8 cellular contexts compared by ENCODE assay signal in genomic region chr4:9691221-9692065, GRCh38.
DNase-seq lines count a peak whose midpoint lies in the region; ATAC-seq and TF ChIP-seq lines count a peak whose summit lies in the region.

No MANE protein-coding gene starts in this region.

- H3K9me3 ChIP-seq in endodermal cell (ENCODE audit: control insufficient read depth, low read length), result no peaks in the 10 kb centered on the region

- no peaks in the 10 kb centered on the region for H3K36me3 Mint-ChIP-seq in endodermal cell (ENCODE audit: low read depth)

- no peak overlapping the region for H3K27ac ChIP-seq in endodermal cell (ENCODE audit: low read depth, low read length)
- peak overlapping the region; percentile 23 for H3K27ac ChIP-seq in mesendoderm (ENCODE audit: low read depth, low read length)

- no peaks in the 10 kb centered on the region for H3K27me3 Mint-ChIP-seq in endodermal cell (ENCODE audit: insufficient read depth)

- H3K9me3 Mint-ChIP-seq in endodermal cell, result no peaks in the 10 kb centered on the region

- H3K4me1 Mint-ChIP-seq in endodermal cell, result peaks cover 14% of the 10 kb centered on the region

- H4K8ac ChIP-seq in mesendoderm (ENCODE audit: low read depth, low read length), result peak overlapping the region; percentile 28

- 1 to 4% methylated on average over 28 to 57 of the region's 57 CpGs for WGBS in endodermal cell (ENCODE audit: insufficient coverage in 1 of 2, insufficient read length in 1 of 2), 2 experiments
- WGBS in mesendoderm (ENCODE audit: extremely low coverage, insufficient coverage, low lambda C conversion rate), result no CpG with 5 or more reads among the region's 57 CpGs

- DNase-seq in AG10803 (ENCODE audit: low read depth) (peak; percentile 80), NCI-H774 (lab: John Stamatoyannopoulos, UW) (peak; percentile 92), endodermal cell (peak; percentile 100), mesendoderm (peak; percentile 98)
- DNase-seq in activated CD8-positive, alpha-beta memory T cell treated with anti-CD3 and anti-CD28 coated beads, Interleukin-2, amount 50 U/mL, for 1 hour (ENCODE audit: extremely low read depth), result peak; percentile 70
- DNase-seq in stimulated activated CD8-positive, alpha-beta memory T cell treated with anti-CD3 and anti-CD28 coated beads, Interleukin-12 subunit alpha, Interleukin-12 subunit beta, amount 100 ng/mL, for 1 hour (ENCODE audit: low read depth), result peak; percentile 72

- H3K4me3 ChIP-seq in AG10803 (ENCODE audit: low read length), result peak overlapping the region; percentile 59
- peak overlapping the region; percentile 77 for H3K4me3 ChIP-seq in endodermal cell (ENCODE audit: low read length)
- H3K4me3 ChIP-seq in mesendoderm (ENCODE audit: low read length), result peak overlapping the region; percentile 4

- H3K79me2 ChIP-seq in mesendoderm (ENCODE audit: control insufficient read depth, insufficient read depth, low read length), result no peaks in the 10 kb centered on the region

- H2BK5ac ChIP-seq in mesendoderm (ENCODE audit: low read length), result no peak overlapping the region

- H3K56ac ChIP-seq in mesendoderm (ENCODE audit: low read length), result peak overlapping the region; percentile 81

- peak overlapping the region; percentile 89 for H3K27ac Mint-ChIP-seq in endodermal cell

- H3K4me1 ChIP-seq in endodermal cell (ENCODE audit: control insufficient read depth, insufficient read depth, low read length) (no peaks in the 10 kb centered on the region), mesendoderm (ENCODE audit: control insufficient read depth, low read depth, low read length) (no peaks in the 10 kb centered on the region)

- no peak overlapping the region for H3K18ac ChIP-seq in mesendoderm (ENCODE audit: low read length)

- H3K36me3 ChIP-seq in endodermal cell (ENCODE audit: control insufficient read depth, insufficient read depth, low read length) (no peaks in the 10 kb centered on the region), mesendoderm (ENCODE audit: control insufficient read depth, insufficient read depth, low read length) (no peaks in the 10 kb centered on the region)

- peak overlapping the region; percentile 27 for H3K4me2 ChIP-seq in mesendoderm (ENCODE audit: low read length)

- H2BK15ac ChIP-seq in mesendoderm (replicated peaks; ENCODE audit: low read depth), result no peak overlapping the region

- TF ChIP-seq CTCF in AG10803 (conservative IDR thresholded peaks at IDR 0.05; ENCODE audit: low read length), result no peak
- no peak for TF ChIP-seq CTCF in endodermal cell (conservative IDR thresholded peaks at IDR 0.05)

- H3K9ac ChIP-seq in endodermal cell (ENCODE audit: extremely low read depth, low read length, poor library complexity, severe bottlenecking) (no peak overlapping the region), mesendoderm (ENCODE audit: low read length) (peak overlapping the region; percentile 60)

- peak overlapping the region; percentile 71 for H3K4me3 Mint-ChIP-seq in endodermal cell

- no peak overlapping the region for H2BK120ac ChIP-seq in mesendoderm (ENCODE audit: low read depth, low read length)

- no peak overlapping the region for H3K4ac ChIP-seq in mesendoderm (ENCODE audit: low read depth, low read length)

- ATAC-seq in GM19324 (IDR thresholded peaks at IDR 0.05; ENCODE audit: low FRiP score, unreplicated experiment) (peak; percentile 100), HG03457 (IDR thresholded peaks at IDR 0.05; ENCODE audit: unreplicated experiment) (peak; percentile 100)

- H2AK5ac ChIP-seq in mesendoderm (ENCODE audit: low read length), result no peak overlapping the region

- H3K27me3 ChIP-seq in endodermal cell (ENCODE audit: control insufficient read depth, insufficient read depth, low read length, poor library complexity, severe bottlenecking) (no peaks in the 10 kb centered on the region), mesendoderm (ENCODE audit: insufficient read depth, low read length, poor library complexity) (no peaks in the 10 kb centered on the region)

- H3K23ac ChIP-seq in mesendoderm (ENCODE audit: low read length), result no peak overlapping the region

- no peak overlapping the region for H4K5ac ChIP-seq in mesendoderm (ENCODE audit: low read length)

- no peaks in the 10 kb centered on the region for H3K79me1 ChIP-seq in mesendoderm (ENCODE audit: low read length)

Comparison
In these comparisons a context has a peak if more than half of its experiments do, and no peak if none do; other contexts are left out.
1. H3K4me3 ChIP-seq: peak in every context shown above with its lines; median percentile 77 in endodermal cell; 59 in AG10803; 4 in mesendoderm.